1 cellular context compared by ENCODE assay signal in the genomic region with DNA sequence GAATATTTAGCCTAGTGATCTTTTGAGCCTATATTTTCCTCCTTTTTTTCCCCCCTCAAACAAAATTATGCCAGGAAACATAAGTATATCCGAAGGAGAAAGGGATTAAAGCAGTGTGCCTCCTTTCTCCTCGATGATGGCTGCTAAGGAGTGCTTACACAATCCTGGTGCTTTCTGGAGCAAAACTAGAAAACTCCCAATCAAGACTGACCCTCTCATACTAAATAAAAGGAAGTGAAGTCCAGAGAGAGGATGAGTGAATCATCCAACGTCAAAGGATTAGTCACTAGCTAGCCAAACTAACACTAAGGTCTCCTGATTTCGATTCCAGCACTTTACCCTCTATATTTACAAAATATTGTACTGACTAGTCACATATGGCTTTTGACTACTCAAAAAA.
TF ChIP-seq lines count a peak whose summit lies in the region.

No MANE protein-coding gene starts in this region.

TF ChIP-seq in HCT116, 20 proteins besides CTCF, POLR2A, EP300 and RAD21 (continued from another document):
- TF ChIP-seq, protein P1, sequence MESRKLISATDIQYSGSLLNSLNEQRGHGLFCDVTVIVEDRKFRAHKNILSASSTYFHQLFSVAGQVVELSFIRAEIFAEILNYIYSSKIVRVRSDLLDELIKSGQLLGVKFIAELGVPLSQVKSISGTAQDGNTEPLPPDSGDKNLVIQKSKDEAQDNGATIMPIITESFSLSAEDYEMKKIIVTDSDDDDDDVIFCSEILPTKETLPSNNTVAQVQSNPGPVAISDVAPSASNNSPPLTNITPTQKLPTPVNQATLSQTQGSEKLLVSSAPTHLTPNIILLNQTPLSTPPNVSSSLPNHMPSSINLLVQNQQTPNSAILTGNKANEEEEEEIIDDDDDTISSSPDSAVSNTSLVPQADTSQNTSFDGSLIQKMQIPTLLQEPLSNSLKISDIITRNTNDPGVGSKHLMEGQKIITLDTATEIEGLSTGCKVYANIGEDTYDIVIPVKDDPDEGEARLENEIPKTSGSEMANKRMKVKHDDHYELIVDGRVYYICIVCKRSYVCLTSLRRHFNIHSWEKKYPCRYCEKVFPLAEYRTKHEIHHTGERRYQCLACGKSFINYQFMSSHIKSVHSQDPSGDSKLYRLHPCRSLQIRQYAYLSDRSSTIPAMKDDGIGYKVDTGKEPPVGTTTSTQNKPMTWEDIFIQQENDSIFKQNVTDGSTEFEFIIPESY (IDR thresholded peaks at IDR 0.05; ENCODE audit: extremely low read depth, insufficient replicate concordance, low read length) = peak; percentile 11
TF ChIP-seq in HCT116: peak in this region for 9.
